Comparison of ENCODE assay signal across 21 cellular contexts in genomic region chr16:817001-817906, GRCh38. TPM values are rescaled to one million over a fixed set of nuclear protein-coding genes. Genes with fewer than 3 reads are reported as not detected.
A peak's percentile ranks its signal among the peaks of the same experiment; 100 is the strongest.
DNase-seq lines count a peak whose midpoint lies in the region; ATAC-seq and TF ChIP-seq lines count a peak whose summit lies in the region.
"Had no signal": no experiment of that assay in that cellular context is flagged by ENCODE, and none has a peak within 500 bp of the region (broad histone marks: within the 10 kb centered on the region; RNA-seq: fewer than 3 reads in every experiment).

No MANE protein-coding gene starts in this region.

- intact Hi-C loops in dorsolateral prefrontal cortex (cut with DNase I) = loop anchor here in 1 of 2 donors (10.0 kb wide), 1 partner anchor 58 kb away; no protein-coding TSS in a partner anchor
- intact Hi-C loops in activated naive CD4-positive, alpha-beta T cell treated with anti-CD3 and anti-CD28 coated beads for 36 hours (cut with micrococcal nuclease) = no loop called here

- H3K9me3 Mint-ChIP-seq in activated naive CD4-positive, alpha-beta T cell treated with anti-CD3 and anti-CD28 coated beads for 36 hours = no peaks in the 10 kb centered on the region
- H3K9me3 Mint-ChIP-seq: CD4-positive, alpha-beta T cell; GM23338; HFFc6 had no signal

- CTCF ChIA-PET in activated naive CD4-positive, alpha-beta T cell treated with anti-CD3 and anti-CD28 coated beads for 36 hours (lab: Charles Lee) = no interaction called here

- H3K4me1 Mint-ChIP-seq in activated naive CD4-positive, alpha-beta T cell treated with anti-CD3 and anti-CD28 coated beads for 36 hours (ENCODE audit: low read depth) = peaks cover 16% of the 10 kb centered on the region

- H3K4me1 ChIP-seq in BLaER1 = peaks cover 83% of the 10 kb centered on the region

- no peak overlapping the region for H3K4me3 Mint-ChIP-seq in activated naive CD4-positive, alpha-beta T cell treated with anti-CD3 and anti-CD28 coated beads for 36 hours
- H3K4me3 Mint-ChIP-seq: CD4-positive, alpha-beta T cell; GM23338; H9; HFFc6 had no signal

- H3K9me3 ChIP-seq in BLaER1 = peaks cover 22% of the 10 kb centered on the region; the same call in 1 of the 2 replicates

- H3K27ac ChIP-seq in BLaER1 = no peak overlapping the region
- peak overlapping the region in 1 of 59 donors; percentile 36 for H3K27ac ChIP-seq in dorsolateral prefrontal cortex
- H3K27ac ChIP-seq: PC-9 had no signal

- H3K4me3 ChIP-seq in BLaER1 = no peak overlapping the region
- peak overlapping the region in 33 of 59 donors; percentile 2 to 48 (median 30) for H3K4me3 ChIP-seq in dorsolateral prefrontal cortex
- H3K4me3 ChIP-seq: GM23338, PC-9 had no signal

- no peaks in the 10 kb centered on the region for H4K20me1 ChIP-seq in BLaER1

- no peak for ATAC-seq in GM21825 (IDR thresholded peaks at IDR 0.05; ENCODE audit: unreplicated experiment)
- ATAC-seq: GM23338 had no signal

- H3K36me3 Mint-ChIP-seq in activated naive CD4-positive, alpha-beta T cell treated with anti-CD3 and anti-CD28 coated beads for 36 hours (ENCODE audit: low read depth) = no peaks in the 10 kb centered on the region

- peaks cover 24% of the 10 kb centered on the region for H3K27me3 Mint-ChIP-seq in activated naive CD4-positive, alpha-beta T cell treated with anti-CD3 and anti-CD28 coated beads for 36 hours (ENCODE audit: low read depth)

- H3K27ac Mint-ChIP-seq in activated naive CD4-positive, alpha-beta T cell treated with anti-CD3 and anti-CD28 coated beads for 36 hours = no peak overlapping the region
- H3K27ac Mint-ChIP-seq: CD4-positive, alpha-beta T cell; GM23338; H9; HFFc6 had no signal

- H3K4me2 ChIP-seq in BLaER1 = peak overlapping the region; percentile 77
- H3K4me2 ChIP-seq: GM23338, PC-9 had no signal

- DNase-seq in ELF-1 (ENCODE audit: low read depth, low spot score) = peak; percentile 47
- DNase-seq in dorsolateral prefrontal cortex = peak in 1 of 10 donors; percentile 64
- peak; percentile 65 for DNase-seq in retina
- DNase-seq in Kasumi-1 (lab: John Stamatoyannopoulos, UW) = no peak
- no peak for DNase-seq in activated naive CD4-positive, alpha-beta T cell treated with anti-CD3 and anti-CD28 coated beads for 36 hours
- DNase-seq: CD4-positive, alpha-beta T cell; DMS79 treated with DMSO at 0.1 percent for 48 hours; H9; HFFc6; KG1; MM.1S; NCI-H2029; NCI-H446 treated with DMSO at 0.1 percent for 48 hours; NCI-H526 treated with DMSO at 0.1 percent for 48 hours; PC-9; SHP77; T-helper 1 cell had no signal

- no peak overlapping the region for H3K9ac ChIP-seq in BLaER1

- H3K27me3 ChIP-seq in BLaER1 (peaks cover 14% of the 10 kb centered on the region), dorsolateral prefrontal cortex (peaks cover 0 to 24% (median 5%) of the 10 kb centered on the region in 45 donors)

- TF ChIP-seq CTCF in dorsolateral prefrontal cortex (IDR thresholded peaks at IDR 0.05 in 54 of 56, conservative IDR thresholded peaks at IDR 0.05 in 2 of 56; ENCODE audit: low read depth in 1 of 56, partially characterized antibody in 56 of 56) = no peak

- H3K36me3 ChIP-seq in BLaER1 = no peaks in the 10 kb centered on the region

RNA-seq across cellular contexts. Expression of gene GNG13, which starts 16.7 kb away (rescaled TPM):
- total RNA-seq in dorsolateral prefrontal cortex = 10 to 100 TPM in 8 of 120 experiments, 1 to 10 TPM in 112; 1.1 to 13.0 (median 5.8) TPM
- not detected for total RNA-seq in activated naive CD4-positive, alpha-beta T cell treated with anti-CD3 and anti-CD28 coated beads for 36 hours
- total RNA-seq: CD4-positive, alpha-beta T cell; GM23338; H9; HFFc6; PC-9; RPMI7951 had no signal

RNA-seq across cellular contexts. Expression of gene CHTF18, which starts 28.8 kb away (rescaled TPM):
- 10 to 100 TPM in 118 of 120 experiments, 1 to 10 TPM in 2; 9.5 to 68.5 (median 17.6) TPM for total RNA-seq in dorsolateral prefrontal cortex
- 100 to 1,000 TPM; 126 to 127 TPM for total RNA-seq in activated naive CD4-positive, alpha-beta T cell treated with anti-CD3 and anti-CD28 coated beads for 36 hours

RNA-seq across cellular contexts. Expression of gene RPUSD1, which starts 29.1 kb away (rescaled TPM):
- 10 to 100 TPM in 119 of 120 experiments, 1 to 10 TPM in 1; 9.7 to 31.5 (median 23.0) TPM for total RNA-seq in dorsolateral prefrontal cortex
- total RNA-seq in activated naive CD4-positive, alpha-beta T cell treated with anti-CD3 and anti-CD28 coated beads for 36 hours = 1 to 10 TPM; 6.8 to 7.2 TPM

RNA-seq across cellular contexts. Expression of gene MSLN, which starts 56.7 kb away (rescaled TPM):
- total RNA-seq in dorsolateral prefrontal cortex = 1 to 10 TPM in 39 of 120 experiments, under 1 TPM in 60, not detected in 21; 0.29 to 6.6 (median 0.90) TPM
- total RNA-seq in activated naive CD4-positive, alpha-beta T cell treated with anti-CD3 and anti-CD28 coated beads for 36 hours = not detected
- total RNA-seq: CD4-positive, alpha-beta T cell; RPMI7951 had no signal

Comparison
In these comparisons a context has a peak if more than half of its experiments do, and no peak if none do; other contexts are left out.
1. DNase-seq: peak in ELF-1 (single experiment) and retina (single experiment); none in Kasumi-1 (0 of 2) and activated naive CD4-positive, alpha-beta T cell treated with anti-CD3 and anti-CD28 coated beads for 36 hours (single experiment).